15 cellular contexts compared by ENCODE assay signal in the genomic region with DNA sequence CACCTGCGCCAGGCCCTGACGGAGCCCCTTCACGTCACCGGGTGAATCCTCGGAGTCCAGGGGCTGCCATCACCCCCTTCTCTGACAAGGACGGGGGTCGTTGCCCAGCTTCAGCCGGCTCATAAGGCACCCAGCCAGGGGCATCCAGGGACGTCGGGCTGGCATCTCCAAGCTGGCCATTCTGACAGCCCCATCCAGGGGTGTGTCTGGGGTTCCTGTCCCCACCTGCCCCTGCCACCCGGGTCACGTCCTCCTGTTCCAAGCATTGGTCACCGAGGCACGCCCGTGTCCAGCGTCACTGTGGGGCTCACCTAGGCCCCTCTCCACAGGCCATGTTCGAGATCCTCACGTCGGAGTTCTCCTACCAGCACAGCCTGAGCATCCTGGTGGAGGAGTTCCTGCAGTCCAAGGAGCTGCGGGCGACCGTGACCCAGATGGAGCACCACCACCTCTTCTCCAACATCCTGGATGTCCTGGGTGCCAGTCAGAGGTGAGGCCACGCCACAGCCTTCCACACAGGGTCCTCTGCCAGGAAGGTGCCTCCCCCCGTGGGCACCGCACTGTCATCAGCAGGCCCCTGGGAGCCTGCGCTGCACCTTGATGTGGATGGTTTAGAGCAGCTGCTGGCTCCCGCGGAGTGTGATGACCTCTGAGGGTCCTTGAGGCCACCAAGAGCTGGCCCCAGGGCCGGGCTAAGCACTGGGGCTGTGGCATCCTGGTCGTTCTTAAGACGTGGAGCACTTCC.
"Had no signal": no experiment of that assay in that cellular context is flagged by ENCODE, and none has a peak within 500 bp of the region (broad histone marks: within the 10 kb centered on the region; RNA-seq: fewer than 3 reads in every experiment).

No MANE protein-coding gene starts in this region.

- H3K4me1 ChIP-seq: breast epithelium, parathyroid adenoma had no signal

- H3K36me3 ChIP-seq: breast epithelium, heart right ventricle had no signal

- H3K27ac ChIP-seq: breast epithelium, coronary artery, heart right ventricle, parathyroid adenoma had no signal

- ATAC-seq: activated CD4-positive, CD25-positive, alpha-beta regulatory T cell treated with anti-CD3 and anti-CD28 coated beads, Interleukin-2, amount 50 U/mL, for 24 hours; heart right ventricle; sciatic nerve; stimulated activated naive CD8-positive, alpha-beta T cell treated with anti-CD3 and anti-CD28 coated beads, Interleukin-15, Interleukin-2, amounts not matched to agents 100 U/mL and 50 U/mL, for 24 hours had no signal

- H3K27me3 ChIP-seq: breast epithelium, heart right ventricle had no signal

- H3K9me3 ChIP-seq: breast epithelium, heart right ventricle had no signal

- H3K4me3 ChIP-seq: breast epithelium, coronary artery, heart right ventricle had no signal

- DNase-seq: activated effector memory CD4-positive, alpha-beta T cell treated with Interleukin-2 at 50 U/mL for 16 hours; activated T-cell treated with anti-CD3 and anti-CD28 coated beads, Interleukin-2, amount 50 U/mL, for 24 hours; effector CD4-positive, alpha-beta T cell; foreskin melanocyte; midbrain; stimulated activated CD4-positive, alpha-beta T cell treated with anti-CD3 and anti-CD28 coated beads, Interleukin-12 subunit alpha, Interleukin-12 subunit beta, amount 100 ng/mL, for 4 hours; stimulated activated CD4-positive, alpha-beta T cell treated with anti-CD3 and anti-CD28 coated beads, Interleukin-2, amount 100 ng/mL, for 48 hours; stimulated activated CD8-positive, alpha-beta memory T cell treated with anti-CD3 and anti-CD28 coated beads, Interleukin-4, amount 100 ng/mL, for 48 hours; stimulated activated naive CD8-positive, alpha-beta T cell treated with anti-CD3 and anti-CD28 coated beads, Interleukin-15, Interleukin-2, amounts not matched to agents 100 U/mL and 50 U/mL, for 24 hours had no signal
